In genomic region chr5:35644543-35644942, GRCh38 we compare ENCODE assay signal across 17 cellular contexts. TPM values are rescaled to one million over a fixed set of nuclear protein-coding genes. Genes with fewer than 3 reads are reported as not detected.
DNase-seq lines count a peak whose midpoint lies in the region; ATAC-seq, FAIRE-seq and TF ChIP-seq lines count a peak whose summit lies in the region.
"Had no signal": no experiment of that assay in that cellular context is flagged by ENCODE, and none has a peak within 500 bp of the region (broad histone marks: within the 10 kb centered on the region; RNA-seq: fewer than 3 reads in every experiment).

No MANE protein-coding gene starts in this region.

- intact Hi-C loops in cardiac septum (cut with DNase I): no loop called here

- ATAC-seq in GM23338: peak; percentile 77
- ATAC-seq: activated CD4-positive, CD25-positive, alpha-beta regulatory T cell treated with anti-CD3 and anti-CD28 coated beads, Interleukin-2, amount 50 U/mL, for 24 hours; right cardiac atrium had no signal

- H3K9me3 ChIP-seq in Loucy (ENCODE audit: insufficient read depth, low read depth, low read length) (no peaks in the 10 kb centered on the region), keratinocyte (ENCODE audit: control insufficient read depth, low read depth, low read length) (no peaks in the 10 kb centered on the region)
- no peaks in the 10 kb centered on the region for H3K9me3 ChIP-seq in effector memory CD4-positive, alpha-beta T cell (ENCODE audit: control insufficient read depth, low read length)

- no peak overlapping the region for H3K4me3 ChIP-seq in GM23338
- H3K4me3 ChIP-seq in Loucy (ENCODE audit: low read length, poor library complexity, severe bottlenecking): no peak overlapping the region
- H3K4me3 ChIP-seq in keratinocyte (ENCODE audit: control insufficient read depth in 2 of 3, extremely low read depth in 1 of 3, insufficient read depth in 2 of 3, low read depth in 1 of 3, low read length in 3 of 3): no peak overlapping the region
- no peak overlapping the region for H3K4me3 ChIP-seq in effector memory CD4-positive, alpha-beta T cell (ENCODE audit: insufficient read depth, low read depth, low read length, poor library complexity, severe bottlenecking)

- H3K4me1 Mint-ChIP-seq in GM23338: peaks cover 8% of the 10 kb centered on the region; the same call in 2 of the 3 replicates
- H3K4me1 Mint-ChIP-seq: neural crest cell had no signal

- no peaks in the 10 kb centered on the region for H3F3A ChIP-seq in GM23338 (replicated peaks; ENCODE audit: low read depth)
- H3F3A ChIP-seq in Loucy (ENCODE audit: low read depth): no peaks in the 10 kb centered on the region

- no peaks in the 10 kb centered on the region for H4K20me1 ChIP-seq in GM23338 (replicated peaks; ENCODE audit: insufficient read depth)
- H4K20me1 ChIP-seq in Loucy (ENCODE audit: insufficient read depth, low read length, poor library complexity, severe bottlenecking): no peaks in the 10 kb centered on the region
- no peaks in the 10 kb centered on the region for H4K20me1 ChIP-seq in keratinocyte (ENCODE audit: control insufficient read depth, extremely low read depth, insufficient read depth, low read length)

- no peaks in the 10 kb centered on the region for H3K9me1 ChIP-seq in keratinocyte (ENCODE audit: control insufficient read depth, extremely low read depth, insufficient read depth, low read length)

- no peaks in the 10 kb centered on the region for H3K9me3 Mint-ChIP-seq in GM23338
- H3K9me3 Mint-ChIP-seq: activated naive CD4-positive, alpha-beta T cell treated with anti-CD3 and anti-CD28 coated beads for 36 hours; neural crest cell had no signal

- no peaks in the 10 kb centered on the region for H3K36me3 ChIP-seq in GM23338 (ENCODE audit: insufficient read depth)
- H3K36me3 ChIP-seq in Loucy (ENCODE audit: insufficient read depth, low read length): no peaks in the 10 kb centered on the region
- H3K36me3 ChIP-seq in keratinocyte (ENCODE audit: control insufficient read depth in 2 of 2, extremely low read depth in 1 of 2, insufficient read depth in 2 of 2, low read length in 2 of 2): no peaks in the 10 kb centered on the region
- no peaks in the 10 kb centered on the region for H3K36me3 ChIP-seq in effector memory CD4-positive, alpha-beta T cell (ENCODE audit: control insufficient read depth, insufficient read depth, low read length)

- H3K9me2 ChIP-seq in GM23338 (ENCODE audit: insufficient read depth) (no peaks in the 10 kb centered on the region), Loucy (replicated peaks; ENCODE audit: low read depth, low read length) (no peaks in the 10 kb centered on the region)

- H3K4me1 ChIP-seq in GM23338 (ENCODE audit: insufficient read depth): no peaks in the 10 kb centered on the region
- H3K4me1 ChIP-seq in Loucy (ENCODE audit: insufficient read depth, low read length, poor library complexity, severe bottlenecking): no peaks in the 10 kb centered on the region
- no peaks in the 10 kb centered on the region for H3K4me1 ChIP-seq in keratinocyte (ENCODE audit: control insufficient read depth, extremely low read depth, insufficient read depth, low read length)
- no peaks in the 10 kb centered on the region for H3K4me1 ChIP-seq in effector memory CD4-positive, alpha-beta T cell (ENCODE audit: control insufficient read depth, insufficient read depth, low read length, poor library complexity, severe bottlenecking)

- no peak overlapping the region for H3K4me2 ChIP-seq in GM23338
- H3K4me2 ChIP-seq in Loucy (ENCODE audit: low read depth, low read length, poor library complexity, severe bottlenecking): no peak overlapping the region
- H3K4me2 ChIP-seq in keratinocyte (ENCODE audit: control insufficient read depth, extremely low read depth, insufficient read depth, low read depth, low read length): no peak overlapping the region

- no peak overlapping the region for H3K27ac ChIP-seq in GM23338 (ENCODE audit: low read depth)
- H3K27ac ChIP-seq in keratinocyte (ENCODE audit: control insufficient read depth, insufficient read depth, low read length): no peak overlapping the region
- no peak overlapping the region for H3K27ac ChIP-seq in effector memory CD4-positive, alpha-beta T cell (ENCODE audit: insufficient read depth, low read length, poor library complexity, severe bottlenecking)

- TF ChIP-seq CTCF in GM23338 (conservative IDR thresholded peaks at IDR 0.05; ENCODE audit: low read depth in 2 of 2): peak in 1 of 2 experiments; percentile 43; a peak in 2 of 4 replicates
- TF ChIP-seq CTCF in Loucy (conservative IDR thresholded peaks at IDR 0.05; ENCODE audit: low read length): 0 out of 2 replicates have a peak, but pooled peaks have one; percentile 27
- TF ChIP-seq CTCF in keratinocyte (optimal IDR thresholded peaks at IDR 0.05 in 1 of 3, IDR thresholded peaks at IDR 0.05 in 1 of 3, conservative IDR thresholded peaks at IDR 0.05 in 1 of 3; ENCODE audit: extremely low read depth in 1 of 3, insufficient read depth in 2 of 3, low read length in 3 of 3): peak; percentile 13 to 43 (median 21)
- TF ChIP-seq CTCF in GM13977 (IDR thresholded peaks at IDR 0.05; ENCODE audit: extremely low read depth, insufficient read depth, missing control alignments): no peak

- DNase-seq in GM23338 (ENCODE audit: low spot score) (peak; percentile 45), amniotic epithelial cell (ENCODE audit: low read depth) (peak; percentile 42), keratinocyte (ENCODE audit: low read depth, low spot score) (no peak), GM13977 (ENCODE audit: low spot score) (no peak), cardiac septum (ENCODE audit: low spot score) (no peak)
- no peak for DNase-seq in effector memory CD4-positive, alpha-beta T cell
- DNase-seq: activated naive CD4-positive, alpha-beta T cell treated with anti-CD3 and anti-CD28 coated beads for 36 hours; AML-193; GF-D8; NCI-H1048; NCI-H82; right cardiac atrium; Right ventricle myocardium superior; T-helper 2 cell had no signal

- H3K27me3 ChIP-seq in GM23338 (ENCODE audit: insufficient read depth): no peaks in the 10 kb centered on the region
- no peaks in the 10 kb centered on the region for H3K27me3 ChIP-seq in Loucy (ENCODE audit: insufficient read depth, low read length, poor library complexity, severe bottlenecking)
- H3K27me3 ChIP-seq in keratinocyte (ENCODE audit: control insufficient read depth, extremely low read depth, insufficient read depth, low read length): no peaks in the 10 kb centered on the region
- no peaks in the 10 kb centered on the region for H3K27me3 ChIP-seq in effector memory CD4-positive, alpha-beta T cell (replicated peaks; ENCODE audit: control insufficient read depth, insufficient read depth, low read length, poor library complexity, severe bottlenecking)

- H3K27ac Mint-ChIP-seq in GM23338: no peak overlapping the region
- H3K27ac Mint-ChIP-seq: activated naive CD4-positive, alpha-beta T cell treated with anti-CD3 and anti-CD28 coated beads for 36 hours had no signal

- no peaks in the 10 kb centered on the region for H3K36me3 Mint-ChIP-seq in GM23338 (ENCODE audit: low read depth)

- dilution Hi-C loops in keratinocyte (cut with MboI; ENCODE audit: extremely low pct_ligation_motif_present, low sequenced_read_pairs): no loop called here

- FAIRE-seq in keratinocyte (lab: Jason Lieb, UNC): peak; percentile 48

- no peak overlapping the region for H3K4me3 Mint-ChIP-seq in GM23338
- H3K4me3 Mint-ChIP-seq: activated naive CD4-positive, alpha-beta T cell treated with anti-CD3 and anti-CD28 coated beads for 36 hours; neural crest cell had no signal

- no peak overlapping the region for H2AFZ ChIP-seq in GM23338
- H2AFZ ChIP-seq in Loucy (ENCODE audit: low read length): no peak overlapping the region
- H2AFZ ChIP-seq in keratinocyte (ENCODE audit: control insufficient read depth, low read length): no peak overlapping the region

- H3K79me2 ChIP-seq in GM23338 (replicated peaks; ENCODE audit: insufficient read depth): no peaks in the 10 kb centered on the region
- H3K79me2 ChIP-seq in Loucy (ENCODE audit: insufficient read depth, low read length): no peaks in the 10 kb centered on the region
- no peaks in the 10 kb centered on the region for H3K79me2 ChIP-seq in keratinocyte (ENCODE audit: control insufficient read depth, insufficient read depth, low read length)

- peaks cover 2% of the 10 kb centered on the region for H3K27me3 Mint-ChIP-seq in GM23338 (ENCODE audit: insufficient read depth, low read depth, poor library complexity)

- H3K9ac ChIP-seq in Loucy (ENCODE audit: low read depth, low read length, poor library complexity, severe bottlenecking) (no peak overlapping the region), keratinocyte (ENCODE audit: control insufficient read depth, extremely low read depth, insufficient read depth, low read length) (no peak overlapping the region)

- in situ Hi-C loops in GM13977 (cut with MboI; ENCODE audit: low pct_unique_long_range_greater_than_20kb, low sequenced_read_pairs, unreplicated experiment): loop anchor here (25.0 kb wide), 1 partner anchor 293 kb away; the partner anchor contains the start of gene CAPSL

TF ChIP-seq in GM23338, 12 proteins besides CTCF, POLR2A, EP300 and RAD21 (continues in another document):
- TF ChIP-seq ZNF114 (CRISPR knock-in tag; IDR thresholded peaks at IDR 0.05) (no peak), ZNF331 (CRISPR knock-in tag; IDR thresholded peaks at IDR 0.05; ENCODE audit: low read depth) (no peak), STAT1 (IDR thresholded peaks at IDR 0.05; ENCODE audit: unreplicated experiment) (no peak), EZH2 (IDR thresholded peaks at IDR 0.05; ENCODE audit: low read depth, unreplicated experiment) (no peak)

RNA-seq across cellular contexts. Expression of gene SPEF2, which starts 26.9 kb away (rescaled TPM):
- 0.17 and 7.4 TPM in 2 replicates for total RNA-seq in GM23338 (2014; rRNA removed; shearing (Covaris generic))
- polyA plus RNA-seq in GM23338 (2016; fragmentation: Nextera tagmentation; extraction: Ambion mirVana) (0.21 and 0.28 TPM in 2 replicates), keratinocyte (0.95 to 1.6 TPM (median 1.1 TPM) in 3 replicates)
- polyA plus RNA-seq in keratinocyte (2011; ENCODE audit: low read depth): 0.54 TPM
- 0.48 and 1.6 TPM in 2 replicates for polyA plus RNA-seq in keratinocyte (2011; cell fraction: cytosol; rRNA removed)
- 2.2 and 2.4 TPM in 2 replicates for polyA plus RNA-seq in keratinocyte (2011; cell fraction: nucleus; rRNA removed)
- 0.37 and 0.58 TPM in 2 replicates for polyA plus RNA-seq in keratinocyte (2012; ENCODE audit: low replicate concordance)
- polyA minus RNA-seq in keratinocyte: 1.9 to 4.4 TPM (median 2.1 TPM) in 3 replicates
- polyA minus RNA-seq in keratinocyte (2011; cell fraction: cytosol; rRNA and poly(A)+ RNA removed): 3.8 TPM
- polyA minus RNA-seq in keratinocyte (2011; cell fraction: nucleus; rRNA and poly(A)+ RNA removed): 0.95 and 2.3 TPM in 2 replicates
- total RNA-seq in cardiac septum: 2.2 TPM

Comparison
In these comparisons a context has a peak if more than half of its experiments do, and no peak if none do; other contexts are left out.
1. DNase-seq: peak in GM23338 (single experiment) and amniotic epithelial cell (single experiment); none in keratinocyte (single experiment), GM13977 (single experiment), effector memory CD4-positive, alpha-beta T cell (0 of 3) and cardiac septum (single experiment).